In genomic region chr14:84541008-84541407, GRCh38 we compare ENCODE assay signal across 30 cellular contexts.
"Had no signal": no experiment of that assay in that cellular context is flagged by ENCODE, and none has a peak within 500 bp of the region (broad histone marks: within the 10 kb centered on the region; RNA-seq: fewer than 3 reads in every experiment).

No MANE protein-coding gene starts in this region.

- H3K9me3 Mint-ChIP-seq: dendritic cell treated with granulocyte-macrophage colony-stimulating factor and Interleukin-4, amounts not matched to agents 40 ng/mL and 50 ng/mL, for 4 days; endodermal cell had no signal

- H3K79me2 ChIP-seq: hepatocyte had no signal

- DNase-seq: colonic mucosa; cortex of kidney; dermis blood vessel endothelial cell; dorsolateral prefrontal cortex; effector CD4-positive, alpha-beta T cell; effector CD8-positive, alpha-beta T cell; effector memory CD4-positive, alpha-beta T cell; effector memory CD8-positive, alpha-beta T cell; endodermal cell; erythroblast; esophagus squamous epithelium; foreskin fibroblast; foreskin keratinocyte; foreskin melanocyte; gastrocnemius medialis; glutamatergic neuron; head of caudate nucleus; heart left ventricle; heart right ventricle had no signal

- ATAC-seq: effector memory CD8-positive, alpha-beta T cell; esophagus mucosa; foreskin keratinocyte; gastrocnemius medialis; gastroesophageal sphincter; heart left ventricle; heart right ventricle had no signal

- H3K36me3 ChIP-seq: colonic mucosa, esophagus muscularis mucosa, esophagus squamous epithelium, gastrocnemius medialis, gastroesophageal sphincter, heart left ventricle, heart right ventricle had no signal

- H3K27me3 ChIP-seq: colonic mucosa, dorsolateral prefrontal cortex, esophagus muscularis mucosa, esophagus squamous epithelium, foreskin keratinocyte, gastrocnemius medialis, gastroesophageal sphincter, heart left ventricle, heart right ventricle, hepatocyte had no signal

- H3K4me2 ChIP-seq: hepatocyte had no signal

- H3K4me3 Mint-ChIP-seq: dendritic cell treated with granulocyte-macrophage colony-stimulating factor and Interleukin-4, amounts not matched to agents 40 ng/mL and 50 ng/mL, for 4 days; effector memory CD8-positive, alpha-beta T cell; endodermal cell had no signal

- H3K4me1 ChIP-seq: colonic mucosa, esophagus muscularis mucosa, esophagus squamous epithelium, foreskin keratinocyte, gastrocnemius medialis, gastroesophageal sphincter, heart left ventricle, heart right ventricle had no signal

- H2AFZ ChIP-seq: hepatocyte had no signal

- FAIRE-seq: colon, endometrium, endothelial cell of umbilical vein, frontal cortex had no signal

- H3K27me3 Mint-ChIP-seq: dendritic cell treated with granulocyte-macrophage colony-stimulating factor and Interleukin-4, amounts not matched to agents 40 ng/mL and 50 ng/mL, for 4 days; effector memory CD8-positive, alpha-beta T cell had no signal

- H3K4me3 ChIP-seq: colonic mucosa, coronary artery, dorsolateral prefrontal cortex, esophagus muscularis mucosa, esophagus squamous epithelium, gastrocnemius medialis, gastroesophageal sphincter, heart left ventricle, heart right ventricle, hepatocyte had no signal

- H3K27ac Mint-ChIP-seq: dendritic cell treated with granulocyte-macrophage colony-stimulating factor and Interleukin-4, amounts not matched to agents 40 ng/mL and 50 ng/mL, for 4 days; effector memory CD8-positive, alpha-beta T cell; endodermal cell had no signal

- H3K27ac ChIP-seq: colonic mucosa, coronary artery, dorsolateral prefrontal cortex, epithelial cell of prostate, esophagus muscularis mucosa, esophagus squamous epithelium, foreskin keratinocyte, gastrocnemius medialis, gastroesophageal sphincter, heart left ventricle, heart right ventricle, hepatocyte had no signal

- H3K9me3 ChIP-seq: colonic mucosa, esophagus muscularis mucosa, esophagus squamous epithelium, gastrocnemius medialis, gastroesophageal sphincter, heart left ventricle, heart right ventricle had no signal
